ENCODE assay signal across 1 cellular context in the genomic region with DNA sequence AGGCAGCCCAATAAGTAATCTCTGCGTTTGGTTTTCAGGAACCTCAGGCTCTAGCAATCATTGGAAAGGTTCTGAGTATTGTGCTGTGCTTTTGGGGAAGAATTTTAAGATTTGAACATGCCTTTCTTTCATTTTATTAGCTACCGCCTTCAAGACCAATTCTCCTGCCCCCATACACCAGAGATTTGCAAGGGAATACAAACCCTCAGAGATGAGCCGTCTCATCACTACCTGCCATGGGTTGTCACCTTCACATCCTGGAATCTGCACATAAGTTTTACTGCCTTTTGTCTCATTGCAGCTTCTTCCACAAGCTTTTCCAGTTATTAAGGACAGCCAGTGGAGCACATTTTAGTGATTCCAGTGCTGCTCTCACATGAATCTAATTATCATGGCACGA.
TF ChIP-seq lines count a peak whose summit lies in the region.

No MANE protein-coding gene starts in this region.

TF ChIP-seq in GM12878, 131 proteins besides CTCF, POLR2A, EP300 and RAD21:
- no peak for TF ChIP-seq JUND (IDR thresholded peaks at IDR 0.05; ENCODE audit: low read depth, low read length)
- TF ChIP-seq RELB (IDR thresholded peaks at IDR 0.05; ENCODE audit: low read depth), result no peak
- TF ChIP-seq, protein P1, sequence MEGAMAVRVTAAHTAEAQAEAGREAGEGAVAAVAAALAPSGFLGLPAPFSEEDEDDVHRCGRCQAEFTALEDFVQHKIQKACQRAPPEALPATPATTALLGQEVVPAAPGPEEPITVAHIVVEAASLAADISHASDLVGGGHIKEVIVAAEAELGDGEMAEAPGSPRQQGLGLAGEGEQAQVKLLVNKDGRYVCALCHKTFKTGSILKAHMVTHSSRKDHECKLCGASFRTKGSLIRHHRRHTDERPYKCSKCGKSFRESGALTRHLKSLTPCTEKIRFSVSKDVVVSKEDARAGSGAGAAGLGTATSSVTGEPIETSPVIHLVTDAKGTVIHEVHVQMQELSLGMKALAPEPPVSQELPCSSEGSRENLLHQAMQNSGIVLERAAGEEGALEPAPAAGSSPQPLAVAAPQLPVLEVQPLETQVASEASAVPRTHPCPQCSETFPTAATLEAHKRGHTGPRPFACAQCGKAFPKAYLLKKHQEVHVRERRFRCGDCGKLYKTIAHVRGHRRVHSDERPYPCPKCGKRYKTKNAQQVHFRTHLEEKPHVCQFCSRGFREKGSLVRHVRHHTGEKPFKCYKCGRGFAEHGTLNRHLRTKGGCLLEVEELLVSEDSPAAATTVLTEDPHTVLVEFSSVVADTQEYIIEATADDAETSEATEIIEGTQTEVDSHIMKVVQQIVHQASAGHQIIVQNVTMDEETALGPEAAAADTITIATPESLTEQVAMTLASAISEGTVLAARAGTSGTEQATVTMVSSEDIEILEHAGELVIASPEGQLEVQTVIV (IDR thresholded peaks at IDR 0.05; ENCODE audit: borderline replicate concordance, partially characterized antibody), result no peak
- no peak for TF ChIP-seq MAX (IDR thresholded peaks at IDR 0.05; ENCODE audit: low read depth, low read length)
- no peak for TF ChIP-seq CHD2 (IDR thresholded peaks at IDR 0.05; ENCODE audit: borderline replicate concordance, low read depth, low read length)
- TF ChIP-seq PAX5 (IDR thresholded peaks at IDR 0.05; ENCODE audit: borderline replicate concordance, low read depth, low read length), result no peak
- TF ChIP-seq TCF3 (IDR thresholded peaks at IDR 0.05; ENCODE audit: borderline replicate concordance, insufficient read depth, low read depth, low read length), result no peak
- TF ChIP-seq, protein P2, sequence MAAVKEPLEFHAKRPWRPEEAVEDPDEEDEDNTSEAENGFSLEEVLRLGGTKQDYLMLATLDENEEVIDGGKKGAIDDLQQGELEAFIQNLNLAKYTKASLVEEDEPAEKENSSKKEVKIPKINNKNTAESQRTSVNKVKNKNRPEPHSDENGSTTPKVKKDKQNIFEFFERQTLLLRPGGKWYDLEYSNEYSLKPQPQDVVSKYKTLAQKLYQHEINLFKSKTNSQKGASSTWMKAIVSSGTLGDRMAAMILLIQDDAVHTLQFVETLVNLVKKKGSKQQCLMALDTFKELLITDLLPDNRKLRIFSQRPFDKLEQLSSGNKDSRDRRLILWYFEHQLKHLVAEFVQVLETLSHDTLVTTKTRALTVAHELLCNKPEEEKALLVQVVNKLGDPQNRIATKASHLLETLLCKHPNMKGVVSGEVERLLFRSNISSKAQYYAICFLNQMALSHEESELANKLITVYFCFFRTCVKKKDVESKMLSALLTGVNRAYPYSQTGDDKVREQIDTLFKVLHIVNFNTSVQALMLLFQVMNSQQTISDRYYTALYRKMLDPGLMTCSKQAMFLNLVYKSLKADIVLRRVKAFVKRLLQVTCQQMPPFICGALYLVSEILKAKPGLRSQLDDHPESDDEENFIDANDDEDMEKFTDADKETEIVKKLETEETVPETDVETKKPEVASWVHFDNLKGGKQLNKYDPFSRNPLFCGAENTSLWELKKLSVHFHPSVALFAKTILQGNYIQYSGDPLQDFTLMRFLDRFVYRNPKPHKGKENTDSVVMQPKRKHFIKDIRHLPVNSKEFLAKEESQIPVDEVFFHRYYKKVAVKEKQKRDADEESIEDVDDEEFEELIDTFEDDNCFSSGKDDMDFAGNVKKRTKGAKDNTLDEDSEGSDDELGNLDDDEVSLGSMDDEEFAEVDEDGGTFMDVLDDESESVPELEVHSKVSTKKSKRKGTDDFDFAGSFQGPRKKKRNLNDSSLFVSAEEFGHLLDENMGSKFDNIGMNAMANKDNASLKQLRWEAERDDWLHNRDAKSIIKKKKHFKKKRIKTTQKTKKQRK (IDR thresholded peaks at IDR 0.05; ENCODE audit: low read depth, low read length), result no peak
- TF ChIP-seq WRNIP1 (IDR thresholded peaks at IDR 0.05; ENCODE audit: borderline replicate concordance, low read depth, low read length), result no peak
